ENCODE assay signal across 9 cellular contexts in the genomic region with DNA sequence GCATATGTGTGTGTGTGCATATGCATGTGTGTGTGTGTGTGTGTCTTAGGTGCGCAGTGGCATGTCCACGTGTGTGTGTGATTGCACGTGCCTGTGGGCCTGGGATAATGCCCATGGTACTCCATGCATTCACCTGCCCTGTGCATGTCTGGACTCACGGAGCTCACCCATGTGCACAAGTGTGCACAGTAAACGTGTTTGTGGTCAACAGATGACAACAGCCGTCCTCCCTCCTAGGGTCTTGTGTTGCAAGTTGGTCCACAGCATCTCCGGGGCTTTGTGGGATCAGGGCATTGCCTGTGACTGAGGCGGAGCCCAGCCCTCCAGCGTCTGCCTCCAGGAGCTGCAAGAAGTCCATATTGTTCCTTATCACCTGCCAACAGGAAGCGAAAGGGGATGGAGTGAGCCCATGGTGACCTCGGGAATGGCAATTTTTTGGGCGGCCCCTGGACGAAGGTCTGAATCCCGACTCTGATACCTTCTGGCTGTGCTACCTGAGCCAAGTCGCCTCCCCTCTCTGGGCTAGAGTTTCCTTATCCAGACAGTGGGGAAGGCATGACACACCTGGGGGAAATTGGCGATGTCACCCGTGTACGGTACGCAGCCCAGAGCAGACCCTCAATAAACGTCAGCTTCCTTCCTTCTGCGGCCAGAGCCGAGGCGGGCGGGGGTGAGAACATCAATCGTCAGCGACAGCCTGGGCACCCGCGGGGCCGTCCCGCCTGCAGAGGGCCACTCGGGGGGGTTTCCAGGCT. TPM values are rescaled to one million over a fixed set of nuclear protein-coding genes. Genes with fewer than 3 reads are reported as not detected.
DNase-seq lines count a peak whose midpoint lies in the region; ATAC-seq, FAIRE-seq and TF ChIP-seq lines count a peak whose summit lies in the region.
"Had no signal": no experiment of that assay in that cellular context is flagged by ENCODE, and none has a peak within 500 bp of the region (broad histone marks: within the 10 kb centered on the region; RNA-seq: fewer than 3 reads in every experiment).

No MANE protein-coding gene starts in this region.

- CTCF ChIA-PET in endothelial cell of umbilical vein (lab: Charles Lee), result interaction anchor here (0.8 to 2.5 kb wide), 3 partner anchors 214 to 270 kb away, joined by 3 to 7 read pairs (median 4); no protein-coding TSS in a partner anchor

- peak in 5 of 8 donors; percentile 18 to 63 (median 35) for ATAC-seq in heart right ventricle
- ATAC-seq in activated CD4-positive, CD25-positive, alpha-beta regulatory T cell treated with anti-CD3 and anti-CD28 coated beads, Interleukin-2, amount 50 U/mL, for 24 hours, result peak; percentile 75 to 77

- H3K36me3 ChIP-seq in heart right ventricle (peaks cover 0 to 14% (median 0%) of the 10 kb centered on the region in 9 donors), left ventricle myocardium inferior (no peaks in the 10 kb centered on the region), endothelial cell of umbilical vein (ENCODE audit: control insufficient read depth in 2 of 2, extremely low read depth in 1 of 2, insufficient read depth in 2 of 2, low read length in 2 of 2) (no peaks in the 10 kb centered on the region)

- H3K27ac ChIP-seq in heart right ventricle, result peak overlapping the region in 1 of 10 donors; percentile 34
- H3K27ac ChIP-seq in left ventricle myocardium inferior (replicated peaks), result no peak overlapping the region
- H3K27ac ChIP-seq in endothelial cell of umbilical vein (ENCODE audit: insufficient read depth, low read depth, low read length), result no peak overlapping the region
- H3K27ac ChIP-seq in caudate nucleus (ENCODE audit: low read depth, low read length), result no peak overlapping the region
- H3K27ac ChIP-seq: A549 had no signal

- dilution Hi-C loops in endothelial cell of umbilical vein (cut with MboI; ENCODE audit: extremely low pct_ligation_motif_present, low sequenced_read_pairs), result no loop called here

- no peak overlapping the region for H3K9ac ChIP-seq in endothelial cell of umbilical vein (replicated peaks; ENCODE audit: extremely low read depth, insufficient read depth, low read length)

- no peaks in the 10 kb centered on the region for H3K9me1 ChIP-seq in endothelial cell of umbilical vein (replicated peaks; ENCODE audit: control insufficient read depth, extremely low read depth, insufficient read depth, low read length)

- no peak for TF ChIP-seq CTCF in heart right ventricle (IDR thresholded peaks at IDR 0.05)
- TF ChIP-seq CTCF in left ventricle myocardium inferior (IDR thresholded peaks at IDR 0.05; ENCODE audit: borderline replicate concordance), result no peak
- TF ChIP-seq CTCF in endothelial cell of umbilical vein (IDR thresholded peaks at IDR 0.05; ENCODE audit: extremely low read depth in 1 of 2, insufficient read depth in 1 of 2, low read depth in 1 of 2, low read length in 2 of 2), result no peak

- peaks cover 0 to 54% (median 39%) of the 10 kb centered on the region in 7 donors for H3K27me3 ChIP-seq in heart right ventricle
- H3K27me3 ChIP-seq in left ventricle myocardium inferior (ENCODE audit: low read depth), result peaks cover 75% of the 10 kb centered on the region
- no peaks in the 10 kb centered on the region for H3K27me3 ChIP-seq in endothelial cell of umbilical vein (ENCODE audit: control insufficient read depth in 2 of 2, insufficient read depth in 2 of 2, low read length in 2 of 2)

- H3K4me1 ChIP-seq in heart right ventricle (peaks cover 0 to 13% (median 0%) of the 10 kb centered on the region in 9 donors), left ventricle myocardium inferior (peaks cover 8% of the 10 kb centered on the region), endothelial cell of umbilical vein (ENCODE audit: control insufficient read depth, extremely low read depth, insufficient read depth, low read length) (peaks cover 15% of the 10 kb centered on the region)
- H3K4me1 ChIP-seq: A549 had no signal

- H3K9me3 ChIP-seq in heart right ventricle (peaks cover 0 to 15% (median 4%) of the 10 kb centered on the region in 11 donors), left ventricle myocardium inferior (replicated peaks) (peaks cover 7% of the 10 kb centered on the region), endothelial cell of umbilical vein (replicated peaks; ENCODE audit: control insufficient read depth, insufficient read depth, low read length) (no peaks in the 10 kb centered on the region)

- peak overlapping the region; percentile 70 for H2AFZ ChIP-seq in endothelial cell of umbilical vein (ENCODE audit: low read depth, low read length)

- POLR2A ChIA-PET in endothelial cell of umbilical vein (lab: Charles Lee), result no interaction called here

- H3K4me3 ChIP-seq in heart right ventricle (no peak overlapping the region), left ventricle myocardium inferior (no peak overlapping the region), endothelial cell of umbilical vein (replicated peaks in 1 of 3; ENCODE audit: insufficient read depth in 1 of 3, low read depth in 1 of 3, low read length in 3 of 3) (no peak overlapping the region)
- H3K4me3 ChIP-seq: A549 had no signal

- intact Hi-C loops in heart right ventricle (cut with DNase I) (loop anchor here in 6 of 10 donors (5.0 to 10.0 kb wide), 6 partner anchors 75 to 1607 kb away; no protein-coding TSS in a partner anchor), left ventricle myocardium inferior (cut with micrococcal nuclease) (no loop called here), endothelial cell of umbilical vein (cut with micrococcal nuclease) (no loop called here)

- no peak for DNase-seq in heart right ventricle
- no peak for DNase-seq in left ventricle myocardium inferior
- DNase-seq in endothelial cell of umbilical vein (ENCODE audit: low read depth, low spot score), result no peak
- peak; percentile 84 to 92 for DNase-seq in stimulated activated CD8-positive, alpha-beta memory T cell treated with anti-CD3 and anti-CD28 coated beads, Interleukin-7, amount 100 ng/mL, for 4 hours (ENCODE audit: low read depth in 2 of 2)
- DNase-seq in caudate nucleus (lab: John Stamatoyannopoulos, UW), result no peak
- no peak for DNase-seq in HuH-7.5 (ENCODE audit: low spot score)
- DNase-seq in cerebellum (ENCODE audit: low spot score), result no peak

- no peaks in the 10 kb centered on the region for H3K79me2 ChIP-seq in endothelial cell of umbilical vein (ENCODE audit: control insufficient read depth, insufficient read depth, low read length)

- no peak for TF ChIP-seq POLR2A in endothelial cell of umbilical vein (IDR thresholded peaks at IDR 0.05; ENCODE audit: low read depth, low read length)

- no peaks in the 10 kb centered on the region for H4K20me1 ChIP-seq in endothelial cell of umbilical vein (replicated peaks; ENCODE audit: control insufficient read depth, extremely low read depth, insufficient read depth, low read length)

- 38 to 40% methylated on average over 31 of the region's 31 CpGs for WGBS in heart right ventricle, 2 donors

- no TSS peak for BruUV-seq in endothelial cell of umbilical vein (replicated peaks; lab: Mats Ljungman, UMichigan)

- peak overlapping the region; percentile 48 for H3K4me2 ChIP-seq in endothelial cell of umbilical vein (ENCODE audit: insufficient read depth, low read length)
- H3K4me2 ChIP-seq: A549 had no signal

- peak; percentile 42 for FAIRE-seq in endothelial cell of umbilical vein (lab: Jason Lieb, UNC)
- FAIRE-seq: A549 had no signal

TF ChIP-seq in endothelial cell of umbilical vein, 7 proteins besides CTCF, POLR2A, EP300 and RAD21:
- no peak for TF ChIP-seq JUN (IDR thresholded peaks at IDR 0.05; ENCODE audit: borderline replicate concordance, insufficient read depth, insufficient read length, low read depth)
- TF ChIP-seq POLR2AphosphoS5 (IDR thresholded peaks at IDR 0.05; ENCODE audit: insufficient read depth, low read depth, low read length), result no peak
- TF ChIP-seq, protein P1, sequence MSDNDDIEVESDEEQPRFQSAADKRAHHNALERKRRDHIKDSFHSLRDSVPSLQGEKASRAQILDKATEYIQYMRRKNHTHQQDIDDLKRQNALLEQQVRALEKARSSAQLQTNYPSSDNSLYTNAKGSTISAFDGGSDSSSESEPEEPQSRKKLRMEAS (IDR thresholded peaks at IDR 0.05; ENCODE audit: insufficient read depth, insufficient read length), result no peak
- no peak for TF ChIP-seq MYC (IDR thresholded peaks at IDR 0.05; ENCODE audit: low read depth, low read length)
- no peak for TF ChIP-seq GATA2 (IDR thresholded peaks at IDR 0.05; ENCODE audit: insufficient read depth, insufficient read length, low read depth, low read length)
TF ChIP-seq in endothelial cell of umbilical vein: peak in this region for 0.

RNA-seq across cellular contexts. Expression of a gene that starts 47.6 kb away (rescaled TPM):
- total RNA-seq in heart right ventricle (1 to 10 TPM in 1 of 10 donors, under 1 TPM in 8, not detected in 1; 0.06 to 3.6 (median 0.15) TPM), left ventricle myocardium inferior (0.05 TPM), endothelial cell of umbilical vein (not detected in 2 replicates), cerebellum (0.09 TPM)
- polyA plus RNA-seq in heart right ventricle (under 1 TPM in 1 of 2 donors, not detected in 1; 0.07 TPM), endothelial cell of umbilical vein (0.03 TPM in 2 replicates)
- 0.03 and 0.06 TPM in 2 replicates for polyA plus RNA-seq in endothelial cell of umbilical vein (2011; cell fraction: cytosol; rRNA removed)
- polyA plus RNA-seq in endothelial cell of umbilical vein (2011; cell fraction: nucleus; rRNA removed), result not detected in 2 replicates
- not detected in 2 replicates for polyA plus RNA-seq in endothelial cell of umbilical vein (2012)
- polyA minus RNA-seq in endothelial cell of umbilical vein, result 1.3 TPM in 1 of 2 replicates, not detected in the other
- not detected for polyA minus RNA-seq in endothelial cell of umbilical vein (2011; cell fraction: cytosol; rRNA and poly(A)+ RNA removed)
- polyA minus RNA-seq in endothelial cell of umbilical vein (2011; cell fraction: nucleus; rRNA and poly(A)+ RNA removed), result not detected in 2 replicates

Comparison
In these comparisons a context has a peak if more than half of its experiments do, and no peak if none do; other contexts are left out.
1. intact Hi-C loops: an anchor here in heart right ventricle (5.0 to 10.0 kb wide); none called in left ventricle myocardium inferior and endothelial cell of umbilical vein.
2. DNase-seq: peak in stimulated activated CD8-positive, alpha-beta memory T cell treated with anti-CD3 and anti-CD28 coated beads, Interleukin-7, amount 100 ng/mL, for 4 hours (2 of 2); none in heart right ventricle (0 of 2), left ventricle myocardium inferior (single experiment), endothelial cell of umbilical vein (single experiment), caudate nucleus (0 of 61), HuH-7.5 (single experiment) and cerebellum (single experiment).